8 cellular contexts compared by ENCODE assay signal in the genomic region with DNA sequence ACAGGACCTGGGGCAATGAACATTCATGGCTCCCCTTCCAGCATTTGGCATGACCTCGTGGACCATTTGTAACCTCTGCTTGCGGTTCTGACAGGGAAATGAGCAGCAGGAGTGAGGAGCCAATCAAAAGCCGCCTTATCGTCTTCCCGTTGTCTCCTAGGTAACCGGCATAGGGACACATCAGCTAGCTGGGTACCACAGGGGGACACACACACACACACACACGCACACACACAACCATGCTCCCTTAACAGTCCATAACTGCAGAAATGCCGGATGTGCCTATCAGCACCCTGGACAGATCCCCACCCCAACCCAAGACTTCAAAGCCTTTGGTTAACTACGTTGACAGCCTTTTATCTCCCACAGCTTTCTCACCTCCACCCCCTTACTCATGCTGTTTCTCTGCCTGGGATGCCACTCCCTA. TPM values are rescaled to one million over a fixed set of nuclear protein-coding genes. Genes with fewer than 3 reads are reported as not detected.
A peak's percentile ranks its signal among the peaks of the same experiment; 100 is the strongest.
DNase-seq lines count a peak whose midpoint lies in the region; ATAC-seq and TF ChIP-seq lines count a peak whose summit lies in the region.

No MANE protein-coding gene starts in this region.

- DNase-seq in cardiac muscle cell (ENCODE audit: low read depth in 1 of 2, low spot score in 1 of 2) (peak; percentile 57 to 66), left ventricle myocardium inferior (no peak)
- DNase-seq in activated CD4-positive, alpha-beta T cell treated with anti-CD3 and anti-CD28 coated beads for 4 hours = peak; percentile 4 to 15
- DNase-seq in effector CD4-positive, alpha-beta T cell = peak; percentile 13
- peak; percentile 32 for DNase-seq in stimulated activated CD4-positive, alpha-beta T cell treated with anti-CD3 and anti-CD28 coated beads, Interleukin-12 subunit alpha, Interleukin-12 subunit beta, amount 100 ng/mL, for 4 hours
- no peak for DNase-seq in NK-92 treated with Interleukin-12 subunit alpha and Interleukin-12 subunit beta, amount 100 ng/mL, for 24 hours (lab: John Stamatoyannopoulos, UW)

- peaks cover 41% of the 10 kb centered on the region for H3K27me3 ChIP-seq in cardiac muscle cell
- peaks cover 95% of the 10 kb centered on the region for H3K27me3 ChIP-seq in left ventricle myocardium inferior (ENCODE audit: low read depth)

- H3K9me3 ChIP-seq in cardiac muscle cell (ENCODE audit: low read depth) = no peaks in the 10 kb centered on the region
- H3K9me3 ChIP-seq in left ventricle myocardium inferior (replicated peaks) = no peaks in the 10 kb centered on the region

- H3K27ac ChIP-seq in cardiac muscle cell = no peak overlapping the region
- no peak overlapping the region for H3K27ac ChIP-seq in left ventricle myocardium inferior (replicated peaks)

- no peaks in the 10 kb centered on the region for H3K36me3 ChIP-seq in cardiac muscle cell
- no peaks in the 10 kb centered on the region for H3K36me3 ChIP-seq in left ventricle myocardium inferior

- TF ChIP-seq CTCF in cardiac muscle cell (IDR thresholded peaks at IDR 0.05; ENCODE audit: low read depth, low read length) = no peak
- no peak for TF ChIP-seq CTCF in left ventricle myocardium inferior (IDR thresholded peaks at IDR 0.05; ENCODE audit: borderline replicate concordance)

- H3K4me1 ChIP-seq in cardiac muscle cell (ENCODE audit: low read depth) (no peaks in the 10 kb centered on the region), left ventricle myocardium inferior (peaks cover 9% of the 10 kb centered on the region)

- ATAC-seq in GM19328 (IDR thresholded peaks at IDR 0.05; ENCODE audit: unreplicated experiment) (no peak), GM21825 (IDR thresholded peaks at IDR 0.05; ENCODE audit: unreplicated experiment) (no peak)

- intact Hi-C loops in left ventricle myocardium inferior (cut with micrococcal nuclease) = no loop called here

- no peak overlapping the region for H3K4me3 ChIP-seq in cardiac muscle cell
- no peak overlapping the region for H3K4me3 ChIP-seq in left ventricle myocardium inferior

RNA-seq across cellular contexts. Expression of a gene that starts 53.4 kb away (rescaled TPM):
- 11.7 and 18.6 TPM in 2 replicates for total RNA-seq in cardiac muscle cell
- 19.2 and 20.2 TPM in 2 replicates for polyA plus RNA-seq in cardiac muscle cell
- 11.9 TPM for total RNA-seq in left ventricle myocardium inferior

RNA-seq across cellular contexts. Expression of a gene that starts 58.0 kb away (rescaled TPM):
- total RNA-seq in cardiac muscle cell (0.06 TPM in 1 of 2 replicates, not detected in the other), left ventricle myocardium inferior (59.1 TPM)
- polyA plus RNA-seq in cardiac muscle cell = not detected in 2 replicates

Comparison
In these comparisons a context has a peak if more than half of its experiments do, and no peak if none do; other contexts are left out.
1. DNase-seq: peak in cardiac muscle cell (2 of 2), activated CD4-positive, alpha-beta T cell treated with anti-CD3 and anti-CD28 coated beads for 4 hours (2 of 2), effector CD4-positive, alpha-beta T cell (single experiment) and stimulated activated CD4-positive, alpha-beta T cell treated with anti-CD3 and anti-CD28 coated beads, Interleukin-12 subunit alpha, Interleukin-12 subunit beta, amount 100 ng/mL, for 4 hours (single experiment); none in left ventricle myocardium inferior (single experiment) and NK-92 treated with Interleukin-12 subunit alpha and Interleukin-12 subunit beta, amount 100 ng/mL, for 24 hours (single experiment).
2. RNA of a gene that starts 58.0 kb away (total RNA-seq): 59.1 TPM in left ventricle myocardium inferior (single experiment); 0.06 TPM in cardiac muscle cell; every median in the first group is over 10 times any median in the second.